ENCODE assay signal across 29 cellular contexts in genomic region chr3:138395865-138396751, GRCh38. TPM values are rescaled to one million over a fixed set of nuclear protein-coding genes. Genes with fewer than 3 reads are reported as not detected.
DNase-seq lines count a peak whose midpoint lies in the region; ATAC-seq, FAIRE-seq and TF ChIP-seq lines count a peak whose summit lies in the region.
"Had no signal": no experiment of that assay in that cellular context is flagged by ENCODE, and none has a peak within 500 bp of the region (broad histone marks: within the 10 kb centered on the region; RNA-seq: fewer than 3 reads in every experiment).

No MANE protein-coding gene starts in this region.

- no peak overlapping the region for H3K4me3 ChIP-seq in lower lobe of right lung
- no peak overlapping the region for H3K4me3 ChIP-seq in neural progenitor cell
- H3K4me3 ChIP-seq: coronary artery, ovary, SJSA1, stomach, transverse colon had no signal

- H3K4me3 Mint-ChIP-seq in WTC11 = no peak overlapping the region
- H3K4me3 Mint-ChIP-seq in neural progenitor cell = no peak overlapping the region
- H3K4me3 Mint-ChIP-seq: activated CD4-positive, alpha-beta T cell treated with anti-CD3 and anti-CD28 coated beads, Interleukin-2, amount 10 ng/mL, durations not matched to agents 7 days and 5 days; activated naive CD8-positive, alpha-beta T cell; effector memory CD8-positive, alpha-beta T cell; natural killer cell treated with Interleukin-12 subunit alpha and Interleukin-12 subunit beta and Interleukin-15 and Interleukin-18, amount 100 ng/mL, for 72 hours had no signal

- POLR2A ChIA-PET in WTC11 (lab: Charles Lee) = no interaction called here

- no peak for TF ChIP-seq CTCF in WTC11 (IDR thresholded peaks at IDR 0.05)
- TF ChIP-seq CTCF in lower lobe of right lung (IDR thresholded peaks at IDR 0.05) = no peak
- no peak for TF ChIP-seq CTCF in D721Med (IDR thresholded peaks at IDR 0.05; ENCODE audit: insufficient read depth, missing control alignments)
- TF ChIP-seq CTCF in neural progenitor cell (IDR thresholded peaks at IDR 0.05) = no peak

- H3K27me3 ChIP-seq in lower lobe of right lung (ENCODE audit: low read depth) = no peaks in the 10 kb centered on the region
- H3K27me3 ChIP-seq in neural progenitor cell = no peaks in the 10 kb centered on the region
- H3K27me3 ChIP-seq: ovary, SJSA1, stomach, transverse colon had no signal

- H3K36me3 Mint-ChIP-seq in WTC11 = no peaks in the 10 kb centered on the region
- peaks cover 7% of the 10 kb centered on the region for H3K36me3 Mint-ChIP-seq in neural progenitor cell
- H3K36me3 Mint-ChIP-seq: activated naive CD8-positive, alpha-beta T cell; natural killer cell treated with Interleukin-12 subunit alpha and Interleukin-12 subunit beta and Interleukin-15 and Interleukin-18, amount 100 ng/mL, for 72 hours had no signal

- H2AFZ ChIP-seq in neural progenitor cell (replicated peaks) = no peak overlapping the region

- H3K27ac Mint-ChIP-seq in WTC11 (peak overlapping the region; percentile 34), neural progenitor cell (no peak overlapping the region)
- H3K27ac Mint-ChIP-seq: activated CD4-positive, alpha-beta T cell treated with anti-CD3 and anti-CD28 coated beads, Interleukin-2, amount 10 ng/mL, durations not matched to agents 7 days and 5 days; activated naive CD8-positive, alpha-beta T cell; effector memory CD8-positive, alpha-beta T cell; natural killer cell treated with Interleukin-12 subunit alpha and Interleukin-12 subunit beta and Interleukin-15 and Interleukin-18, amount 100 ng/mL, for 72 hours had no signal

- no peaks in the 10 kb centered on the region for H3K27me3 Mint-ChIP-seq in WTC11 (ENCODE audit: low read depth)
- H3K27me3 Mint-ChIP-seq in neural progenitor cell (ENCODE audit: insufficient read depth, low read depth) = peaks cover 2% of the 10 kb centered on the region
- H3K27me3 Mint-ChIP-seq: activated CD4-positive, alpha-beta T cell treated with anti-CD3 and anti-CD28 coated beads, Interleukin-2, amount 10 ng/mL, durations not matched to agents 7 days and 5 days; activated naive CD8-positive, alpha-beta T cell had no signal

- H3K36me3 ChIP-seq in lower lobe of right lung (peaks cover 30% of the 10 kb centered on the region), neural progenitor cell (no peaks in the 10 kb centered on the region)
- H3K36me3 ChIP-seq: ovary, transverse colon had no signal

- no peaks in the 10 kb centered on the region for H4K20me1 ChIP-seq in neural progenitor cell (ENCODE audit: low read depth)

- DNase-seq in WTC11 (ENCODE audit: low spot score) (no peak), cardiac septum (ENCODE audit: low spot score) (peak; percentile 78), lower lobe of right lung (no peak), D721Med (ENCODE audit: insufficient read length, low spot score) (no peak), neural progenitor cell (ENCODE audit: low spot score) (no peak)
- DNase-seq in stimulated activated CD8-positive, alpha-beta memory T cell treated with anti-CD3 and anti-CD28 coated beads, Interleukin-4, amount 100 ng/mL, for 48 hours = no peak
- DNase-seq: activated CD4-positive, alpha-beta T cell treated with anti-CD3 and anti-CD28 coated beads, Interleukin-2, amount 10 ng/mL, durations not matched to agents 7 days and 5 days; activated effector memory CD4-positive, alpha-beta T cell treated with Interleukin-2 at 50 U/mL for 16 hours; activated T-cell treated with anti-CD3 and anti-CD28 coated beads, Interleukin-2, amount 50 U/mL, for 1 hour; DND-41; effector memory CD8-positive, alpha-beta T cell; erythroblast; kidney; NCI-H1092 treated with DMSO at 0.1 percent for 48 hours; NCI-H187; NCI-H2171; stomach; T1000; transverse colon had no signal

- intact Hi-C loops in cardiac septum (cut with DNase I) (loop anchor here (5.0 kb wide), 1 partner anchor 49 kb away; the partner anchor contains the start of gene MRAS), lower lobe of right lung (cut with DNase I) (no loop called here)

- H3K9me3 Mint-ChIP-seq in WTC11 = no peaks in the 10 kb centered on the region
- H3K9me3 Mint-ChIP-seq in neural progenitor cell = no peaks in the 10 kb centered on the region
- H3K9me3 Mint-ChIP-seq: activated CD4-positive, alpha-beta T cell treated with anti-CD3 and anti-CD28 coated beads, Interleukin-2, amount 10 ng/mL, durations not matched to agents 7 days and 5 days; effector memory CD8-positive, alpha-beta T cell; natural killer cell treated with Interleukin-12 subunit alpha and Interleukin-12 subunit beta and Interleukin-15 and Interleukin-18, amount 100 ng/mL, for 72 hours had no signal

- CTCF ChIA-PET in WTC11 (lab: Charles Lee) = interaction anchor here (1.0 to 4.6 kb wide), 13 partner anchors 9 to 540 kb away, joined by 3 to 33 read pairs (median 5); partner anchors contain the start of gene ESYT3

- H3K4me1 Mint-ChIP-seq in WTC11 = peaks cover 20% of the 10 kb centered on the region
- peaks cover 2% of the 10 kb centered on the region for H3K4me1 Mint-ChIP-seq in neural progenitor cell

- H3K27ac ChIP-seq in lower lobe of right lung (no peak overlapping the region), neural progenitor cell (no peak overlapping the region)
- H3K27ac ChIP-seq: coronary artery, ovary, SJSA1, stomach, transverse colon, VCaP had no signal

- H3F3A ChIP-seq in neural progenitor cell (ENCODE audit: low read depth) = no peaks in the 10 kb centered on the region

- no peaks in the 10 kb centered on the region for H3K9me3 ChIP-seq in lower lobe of right lung
- H3K9me3 ChIP-seq in neural progenitor cell (ENCODE audit: low read depth) = no peaks in the 10 kb centered on the region
- H3K9me3 ChIP-seq: ovary, SJSA1, stomach, transverse colon had no signal

- no peaks in the 10 kb centered on the region for H3K79me2 ChIP-seq in neural progenitor cell (ENCODE audit: low read depth)

- H3K9ac ChIP-seq in neural progenitor cell = no peak overlapping the region

- H3K4me1 ChIP-seq in lower lobe of right lung = no peaks in the 10 kb centered on the region
- H3K4me1 ChIP-seq in neural progenitor cell = no peaks in the 10 kb centered on the region
- H3K4me1 ChIP-seq: SJSA1, stomach, transverse colon had no signal

- ATAC-seq in WTC11 (peak; percentile 66), lower lobe of right lung (peak; percentile 42 to 60), HG03139 (IDR thresholded peaks at IDR 0.05; ENCODE audit: unreplicated experiment) (no peak)
- ATAC-seq: effector memory CD8-positive, alpha-beta T cell had no signal

- no peak overlapping the region for H3K4me2 ChIP-seq in neural progenitor cell

- FAIRE-seq in D721Med (lab: Jason Lieb, UNC) = no peak
- FAIRE-seq: bronchial epithelial cell, kidney had no signal

TF ChIP-seq in WTC11, 78 proteins besides CTCF, POLR2A, EP300 and RAD21 (continues in another document):
- TF ChIP-seq USF1 (CRISPR knock-in tag; IDR thresholded peaks at IDR 0.05) = no peak
- TF ChIP-seq NR3C1 (CRISPR knock-in tag; conservative IDR thresholded peaks at IDR 0.05; ENCODE audit: low read depth) = no peak
- TF ChIP-seq OVOL2 (CRISPR knock-in tag; IDR thresholded peaks at IDR 0.05; ENCODE audit: borderline replicate concordance) = no peak
- no peak for TF ChIP-seq ZNF512 (CRISPR knock-in tag; IDR thresholded peaks at IDR 0.05; ENCODE audit: borderline replicate concordance)
- no peak for TF ChIP-seq EMX1 (CRISPR knock-in tag; IDR thresholded peaks at IDR 0.05)
- TF ChIP-seq TEAD1 (CRISPR knock-in tag; IDR thresholded peaks at IDR 0.05) = no peak
- no peak for TF ChIP-seq MXD4 (CRISPR knock-in tag; IDR thresholded peaks at IDR 0.05; ENCODE audit: borderline replicate concordance)
- no peak for TF ChIP-seq ZNF425 (CRISPR knock-in tag; conservative IDR thresholded peaks at IDR 0.05)
- TF ChIP-seq CREB1 (CRISPR knock-in tag; IDR thresholded peaks at IDR 0.05) = no peak

RNA-seq across cellular contexts. Expression of gene ESYT3, which starts 38.3 kb away (rescaled TPM):
- 4.4 to 6.4 TPM (median 5.7 TPM) in 3 replicates for total RNA-seq in WTC11 (2021)
- 2.4 TPM for total RNA-seq in cardiac septum
- 40.3 TPM for total RNA-seq in lower lobe of right lung
- 0.59 and 1.4 TPM in 2 replicates for total RNA-seq in neural progenitor cell (ENCODE audit: low replicate concordance)
- total RNA-seq: HT-29; lung microvascular endothelial cell; natural killer cell treated with Interleukin-12 subunit alpha and Interleukin-12 subunit beta and Interleukin-15 and Interleukin-18, amount 100 ng/mL, for 72 hours had no signal

RNA-seq across cellular contexts. Expression of gene MRAS, which starts 47.7 kb away (rescaled TPM):
- total RNA-seq in WTC11 (2021) (11.1 to 14.8 TPM (median 11.7 TPM) in 3 replicates), cardiac septum (327 TPM), lower lobe of right lung (55.4 TPM), neural progenitor cell (ENCODE audit: low replicate concordance) (11.2 and 17.2 TPM in 2 replicates)
- total RNA-seq: activated CD4-positive, alpha-beta T cell treated with anti-CD3 and anti-CD28 coated beads, Interleukin-2, amount 10 ng/mL, durations not matched to agents 7 days and 5 days had no signal
